Comparison of ENCODE assay signal across 22 cellular contexts in the genomic region with DNA sequence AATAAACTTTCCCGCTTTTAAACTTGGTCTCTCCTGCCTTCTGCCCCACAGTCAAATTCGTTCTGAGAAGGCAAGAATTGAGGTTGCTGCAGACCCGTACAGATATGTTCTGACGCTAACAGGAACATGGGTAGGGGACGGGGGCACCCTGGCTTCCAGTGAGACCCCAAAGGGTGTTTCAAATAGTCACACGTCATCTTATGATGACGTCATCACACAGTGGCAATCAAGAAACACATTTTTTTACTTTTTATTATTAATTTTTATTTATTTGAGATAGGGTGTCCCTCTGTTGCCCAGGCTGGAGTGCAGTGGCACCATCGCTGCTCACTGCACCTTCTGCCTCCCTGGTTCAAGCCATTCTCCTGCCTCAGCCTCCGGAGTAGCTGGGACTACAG.
"Had no signal": no experiment of that assay in that cellular context is flagged by ENCODE, and none has a peak within 500 bp of the region (broad histone marks: within the 10 kb centered on the region; RNA-seq: fewer than 3 reads in every experiment).

No MANE protein-coding gene starts in this region.

- H3K4me3 ChIP-seq: PC-9, Peyer's patch, SJSA1, SK-N-MC had no signal

- DNase-seq: Kasumi-1, MM.1S, NCI-H1092 treated with DMSO at 0.1 percent for 48 hours, NCI-H1436, NCI-H187, NCI-H2029, NCI-H2081 treated with DMSO at 0.1 percent for 48 hours, NCI-H2171, NCI-H226, NCI-H446, NCI-H510A, NCI-H524 treated with DMSO at 0.1 percent for 48 hours, NCI-H69, NCI-H774, PC-9, Peyer's patch, SHP77 treated with DMSO at 0.1 percent for 48 hours had no signal

- H3K4me1 ChIP-seq: Peyer's patch had no signal

- H3K9ac ChIP-seq: KMS-11 had no signal

- H3K27ac ChIP-seq: HL-60, KMS-11, Peyer's patch, SJSA1, SK-N-MC had no signal

- H2AFZ ChIP-seq: PC-9 had no signal

- H3K27me3 ChIP-seq: Peyer's patch, SJSA1 had no signal

- ATAC-seq: Right ventricle myocardium inferior had no signal

- H3K4me2 ChIP-seq: KMS-11, PC-9 had no signal

- H3K9me3 ChIP-seq: Peyer's patch, SJSA1 had no signal
